ENCODE assay signal across 4 cellular contexts in genomic region chr2:107833152-107833551, GRCh38. TPM values are rescaled to one million over a fixed set of nuclear protein-coding genes. Genes with fewer than 3 reads are reported as not detected.
"Had no signal": no experiment of that assay in that cellular context is flagged by ENCODE, and none has a peak within 500 bp of the region (broad histone marks: within the 10 kb centered on the region; RNA-seq: fewer than 3 reads in every experiment).

No MANE protein-coding gene starts in this region.

RNA-seq across cellular contexts. Expression of gene RGPD4, which starts 6.5 kb away (rescaled TPM):
- polyA plus RNA-seq: adipose tissue, adrenal gland, aorta, cardiac muscle cell had no signal
